ENCODE assay signal across 8 cellular contexts in the genomic region with DNA sequence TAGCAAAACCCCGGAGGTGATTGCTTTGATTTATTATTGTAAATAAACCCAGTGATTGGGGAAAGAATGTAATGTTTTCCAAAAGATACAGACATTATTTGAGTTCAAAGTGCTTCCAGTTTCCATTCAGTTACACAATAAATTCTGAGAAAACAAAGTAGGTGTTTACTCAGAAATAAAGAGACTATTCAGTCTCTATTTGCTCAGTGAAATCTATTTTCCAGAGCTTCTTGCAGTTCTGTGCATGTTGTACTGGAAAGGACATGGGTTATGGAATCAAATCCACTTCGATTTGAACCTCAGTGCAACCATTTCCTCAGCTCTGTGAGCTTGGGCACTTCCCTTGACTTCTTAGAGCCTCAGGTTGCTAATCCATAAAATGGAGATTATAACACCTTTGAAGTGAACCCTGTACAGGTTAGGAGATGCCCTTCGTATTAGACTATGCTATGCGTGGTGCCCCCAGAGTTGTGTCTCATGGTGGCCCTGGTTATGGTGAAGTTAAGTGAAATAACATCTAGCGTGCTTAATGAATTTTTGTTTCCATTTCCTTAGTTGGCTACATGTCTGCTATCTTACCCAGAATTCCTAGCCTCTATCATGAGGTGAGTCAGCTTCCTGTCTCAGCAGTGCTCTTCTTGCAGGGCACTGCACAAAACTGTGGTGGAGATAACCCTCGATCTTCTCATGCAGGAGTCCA.
DNase-seq lines count a peak whose midpoint lies in the region; ATAC-seq, FAIRE-seq and TF ChIP-seq lines count a peak whose summit lies in the region.

No MANE protein-coding gene starts in this region.

- DNase-seq in GM23338 (ENCODE audit: low spot score) (no peak), Peyer's patch (peak in 1 of 3 donors; percentile 50), NCI-H1092 treated with DMSO at 0.1 percent for 48 hours (lab: John Stamatoyannopoulos, UW) (no peak), HTR-8/SVneo (ENCODE audit: insufficient read length, low spot score) (no peak), iPS-NIHi11 (ENCODE audit: low spot score) (no peak)
- peak; percentile 64 for DNase-seq in central memory CD4-positive, alpha-beta T cell

- H3K9me3 ChIP-seq in DOHH2 (ENCODE audit: control insufficient read depth, insufficient read depth, low read length) (no peaks in the 10 kb centered on the region), Peyer's patch (no peaks in the 10 kb centered on the region)

- no peak for TF ChIP-seq POLR2A in Peyer's patch (IDR thresholded peaks at IDR 0.05)

- no peak overlapping the region for H3K4me3 Mint-ChIP-seq in GM23338
- peak overlapping the region; percentile 70 for H3K4me3 Mint-ChIP-seq in stimulated activated naive CD8-positive, alpha-beta T cell treated with anti-CD3 and anti-CD28 coated beads, Interleukin-15, Interleukin-2, amounts not matched to agents 100 ng/mL and 50 ng/mL, for 24 hours

- H2AFZ ChIP-seq in GM23338: no peak overlapping the region

- peak overlapping the region; percentile 71 for H3K27ac ChIP-seq in DOHH2 (ENCODE audit: low read depth, low read length)
- no peak overlapping the region for H3K27ac ChIP-seq in GM23338 (ENCODE audit: low read depth)
- peak overlapping the region; percentile 26 to 78 (median 58) for H3K27ac ChIP-seq in Peyer's patch

- peaks cover 90% of the 10 kb centered on the region for H3K4me1 ChIP-seq in DOHH2 (ENCODE audit: control insufficient read depth, low read length)
- no peaks in the 10 kb centered on the region for H3K4me1 ChIP-seq in GM23338 (ENCODE audit: insufficient read depth)
- H3K4me1 ChIP-seq in Peyer's patch: peaks cover 0 to 33% (median 16%) of the 10 kb centered on the region in 4 donors

- H3K36me3 ChIP-seq in DOHH2 (ENCODE audit: control insufficient read depth, low read length): peaks cover 95% of the 10 kb centered on the region
- peaks cover 16% of the 10 kb centered on the region for H3K36me3 ChIP-seq in GM23338 (ENCODE audit: insufficient read depth)
- H3K36me3 ChIP-seq in Peyer's patch: peaks cover 0 to 3% (median 0%) of the 10 kb centered on the region in 3 donors

- H3K4me2 ChIP-seq in DOHH2 (ENCODE audit: low read length) (peak overlapping the region; percentile 50), GM23338 (no peak overlapping the region)

- peaks cover 34% of the 10 kb centered on the region for H3F3A ChIP-seq in DOHH2 (ENCODE audit: control insufficient read depth, insufficient read depth)
- H3F3A ChIP-seq in GM23338 (replicated peaks; ENCODE audit: low read depth): no peaks in the 10 kb centered on the region

- H3K79me2 ChIP-seq in DOHH2 (ENCODE audit: control insufficient read depth, low read length): peaks cover 100% of the 10 kb centered on the region
- peaks cover 11% of the 10 kb centered on the region; the same call in 1 of the 2 replicates for H3K79me2 ChIP-seq in GM23338 (replicated peaks; ENCODE audit: insufficient read depth)

- peaks cover 77% of the 10 kb centered on the region for H3K36me3 Mint-ChIP-seq in GM23338 (ENCODE audit: low read depth)
- H3K36me3 Mint-ChIP-seq in stimulated activated naive CD8-positive, alpha-beta T cell treated with anti-CD3 and anti-CD28 coated beads, Interleukin-15, Interleukin-2, amounts not matched to agents 100 ng/mL and 50 ng/mL, for 24 hours (ENCODE audit: low read depth): peaks cover 84% of the 10 kb centered on the region

- H4K20me1 ChIP-seq in DOHH2 (ENCODE audit: control insufficient read depth, insufficient read depth, low read depth, low read length): peaks cover 44% of the 10 kb centered on the region
- no peaks in the 10 kb centered on the region; the same call in 1 of the 2 replicates for H4K20me1 ChIP-seq in GM23338 (replicated peaks; ENCODE audit: insufficient read depth)

- H3K27ac Mint-ChIP-seq in GM23338: peak overlapping the region; percentile 71
- peak overlapping the region; percentile 95 for H3K27ac Mint-ChIP-seq in stimulated activated naive CD8-positive, alpha-beta T cell treated with anti-CD3 and anti-CD28 coated beads, Interleukin-15, Interleukin-2, amounts not matched to agents 100 ng/mL and 50 ng/mL, for 24 hours

- no peaks in the 10 kb centered on the region for H3K9me3 Mint-ChIP-seq in GM23338
- H3K9me3 Mint-ChIP-seq in stimulated activated naive CD8-positive, alpha-beta T cell treated with anti-CD3 and anti-CD28 coated beads, Interleukin-15, Interleukin-2, amounts not matched to agents 100 ng/mL and 50 ng/mL, for 24 hours: peaks cover 4% of the 10 kb centered on the region

- no peak for TF ChIP-seq CTCF in DOHH2 (IDR thresholded peaks at IDR 0.05; ENCODE audit: low read depth, low read length, poor library complexity, severe bottlenecking)
- TF ChIP-seq CTCF in GM23338 (conservative IDR thresholded peaks at IDR 0.05; ENCODE audit: low read depth in 2 of 2): no peak
- no peak for TF ChIP-seq CTCF in Peyer's patch (IDR thresholded peaks at IDR 0.05)

- H3K27me3 Mint-ChIP-seq in GM23338 (ENCODE audit: insufficient read depth, low read depth, poor library complexity): peaks cover 4% of the 10 kb centered on the region
- H3K27me3 Mint-ChIP-seq in stimulated activated naive CD8-positive, alpha-beta T cell treated with anti-CD3 and anti-CD28 coated beads, Interleukin-15, Interleukin-2, amounts not matched to agents 100 ng/mL and 50 ng/mL, for 24 hours: no peaks in the 10 kb centered on the region

- H3K27me3 ChIP-seq in DOHH2 (ENCODE audit: control insufficient read depth, low read length): no peaks in the 10 kb centered on the region
- no peaks in the 10 kb centered on the region for H3K27me3 ChIP-seq in GM23338 (ENCODE audit: insufficient read depth)
- H3K27me3 ChIP-seq in Peyer's patch: no peaks in the 10 kb centered on the region

- no peaks in the 10 kb centered on the region for H3K4me1 Mint-ChIP-seq in GM23338
- H3K4me1 Mint-ChIP-seq in stimulated activated naive CD8-positive, alpha-beta T cell treated with anti-CD3 and anti-CD28 coated beads, Interleukin-15, Interleukin-2, amounts not matched to agents 100 ng/mL and 50 ng/mL, for 24 hours (ENCODE audit: low read depth): peaks cover 84% of the 10 kb centered on the region

- no peak for FAIRE-seq in HTR-8/SVneo (lab: Jason Lieb, UNC)

- ATAC-seq in GM23338: no peak

- H3K4me3 ChIP-seq in DOHH2 (ENCODE audit: low read length) (peak overlapping the region; percentile 43), GM23338 (no peak overlapping the region), Peyer's patch (no peak overlapping the region)

- no peaks in the 10 kb centered on the region for H3K9me2 ChIP-seq in DOHH2 (replicated peaks; ENCODE audit: control insufficient read depth, low read length)
- no peaks in the 10 kb centered on the region for H3K9me2 ChIP-seq in GM23338 (ENCODE audit: insufficient read depth)

TF ChIP-seq in GM23338, 12 proteins besides CTCF, POLR2A, EP300 and RAD21:
- no peak for TF ChIP-seq JUNB (IDR thresholded peaks at IDR 0.05; ENCODE audit: unreplicated experiment)
- TF ChIP-seq, protein P1, sequence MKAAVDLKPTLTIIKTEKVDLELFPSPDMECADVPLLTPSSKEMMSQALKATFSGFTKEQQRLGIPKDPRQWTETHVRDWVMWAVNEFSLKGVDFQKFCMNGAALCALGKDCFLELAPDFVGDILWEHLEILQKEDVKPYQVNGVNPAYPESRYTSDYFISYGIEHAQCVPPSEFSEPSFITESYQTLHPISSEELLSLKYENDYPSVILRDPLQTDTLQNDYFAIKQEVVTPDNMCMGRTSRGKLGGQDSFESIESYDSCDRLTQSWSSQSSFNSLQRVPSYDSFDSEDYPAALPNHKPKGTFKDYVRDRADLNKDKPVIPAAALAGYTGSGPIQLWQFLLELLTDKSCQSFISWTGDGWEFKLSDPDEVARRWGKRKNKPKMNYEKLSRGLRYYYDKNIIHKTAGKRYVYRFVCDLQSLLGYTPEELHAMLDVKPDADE (IDR thresholded peaks at IDR 0.05): no peak
- TF ChIP-seq, protein P2, sequence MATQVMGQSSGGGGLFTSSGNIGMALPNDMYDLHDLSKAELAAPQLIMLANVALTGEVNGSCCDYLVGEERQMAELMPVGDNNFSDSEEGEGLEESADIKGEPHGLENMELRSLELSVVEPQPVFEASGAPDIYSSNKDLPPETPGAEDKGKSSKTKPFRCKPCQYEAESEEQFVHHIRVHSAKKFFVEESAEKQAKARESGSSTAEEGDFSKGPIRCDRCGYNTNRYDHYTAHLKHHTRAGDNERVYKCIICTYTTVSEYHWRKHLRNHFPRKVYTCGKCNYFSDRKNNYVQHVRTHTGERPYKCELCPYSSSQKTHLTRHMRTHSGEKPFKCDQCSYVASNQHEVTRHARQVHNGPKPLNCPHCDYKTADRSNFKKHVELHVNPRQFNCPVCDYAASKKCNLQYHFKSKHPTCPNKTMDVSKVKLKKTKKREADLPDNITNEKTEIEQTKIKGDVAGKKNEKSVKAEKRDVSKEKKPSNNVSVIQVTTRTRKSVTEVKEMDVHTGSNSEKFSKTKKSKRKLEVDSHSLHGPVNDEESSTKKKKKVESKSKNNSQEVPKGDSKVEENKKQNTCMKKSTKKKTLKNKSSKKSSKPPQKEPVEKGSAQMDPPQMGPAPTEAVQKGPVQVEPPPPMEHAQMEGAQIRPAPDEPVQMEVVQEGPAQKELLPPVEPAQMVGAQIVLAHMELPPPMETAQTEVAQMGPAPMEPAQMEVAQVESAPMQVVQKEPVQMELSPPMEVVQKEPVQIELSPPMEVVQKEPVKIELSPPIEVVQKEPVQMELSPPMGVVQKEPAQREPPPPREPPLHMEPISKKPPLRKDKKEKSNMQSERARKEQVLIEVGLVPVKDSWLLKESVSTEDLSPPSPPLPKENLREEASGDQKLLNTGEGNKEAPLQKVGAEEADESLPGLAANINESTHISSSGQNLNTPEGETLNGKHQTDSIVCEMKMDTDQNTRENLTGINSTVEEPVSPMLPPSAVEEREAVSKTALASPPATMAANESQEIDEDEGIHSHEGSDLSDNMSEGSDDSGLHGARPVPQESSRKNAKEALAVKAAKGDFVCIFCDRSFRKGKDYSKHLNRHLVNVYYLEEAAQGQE (IDR thresholded peaks at IDR 0.05; ENCODE audit: unreplicated experiment): no peak
- TF ChIP-seq EZH2 (IDR thresholded peaks at IDR 0.05; ENCODE audit: low read depth, unreplicated experiment): no peak
